1 cellular context compared by ENCODE assay signal in genomic region chr4:33924239-33924638, GRCh38.
TF ChIP-seq lines count a peak whose summit lies in the region.

No MANE protein-coding gene starts in this region.

TF ChIP-seq in HepG2, 621 proteins besides CTCF, POLR2A, EP300 and RAD21:
- TF ChIP-seq STAT6 (CRISPR knock-in tag; IDR thresholded peaks at IDR 0.05; ENCODE audit: borderline replicate concordance) (no peak), ZNF382 (CRISPR knock-in tag; IDR thresholded peaks at IDR 0.05; ENCODE audit: borderline replicate concordance) (no peak), E2F2 (CRISPR knock-in tag; IDR thresholded peaks at IDR 0.05; ENCODE audit: borderline replicate concordance) (no peak), ATF2 (CRISPR knock-in tag; IDR thresholded peaks at IDR 0.05) (no peak), ZNF564 (CRISPR knock-in tag; IDR thresholded peaks at IDR 0.05) (no peak), ZNF552 (CRISPR knock-in tag; IDR thresholded peaks at IDR 0.05; ENCODE audit: borderline replicate concordance) (no peak), ZNF276 (CRISPR knock-in tag; IDR thresholded peaks at IDR 0.05; ENCODE audit: low read depth) (no peak), ZNF776 (CRISPR knock-in tag; IDR thresholded peaks at IDR 0.05) (no peak), KMT2B (CRISPR knock-in tag; IDR thresholded peaks at IDR 0.05) (no peak), PATZ1 (CRISPR knock-in tag; IDR thresholded peaks at IDR 0.05) (no peak), ZNF83 (CRISPR knock-in tag; IDR thresholded peaks at IDR 0.05; ENCODE audit: borderline replicate concordance) (no peak), ZNF709 (CRISPR knock-in tag; IDR thresholded peaks at IDR 0.05) (no peak), ZNF281 (CRISPR knock-in tag; IDR thresholded peaks at IDR 0.05; ENCODE audit: borderline replicate concordance) (no peak), ZMYM3 (CRISPR knock-in tag; IDR thresholded peaks at IDR 0.05) (no peak), ZBTB8A (CRISPR knock-in tag; IDR thresholded peaks at IDR 0.05; ENCODE audit: borderline replicate concordance, low read depth) (no peak), MTA3 (CRISPR knock-in tag; IDR thresholded peaks at IDR 0.05) (no peak), ZBTB46 (CRISPR knock-in tag; IDR thresholded peaks at IDR 0.05; ENCODE audit: borderline replicate concordance) (no peak), TP53 (CRISPR knock-in tag; conservative IDR thresholded peaks at IDR 0.05) (no peak), ZNF777 (CRISPR knock-in tag; IDR thresholded peaks at IDR 0.05) (no peak), NBN (conservative IDR thresholded peaks at IDR 0.05) (no peak)
